Comparison of ENCODE assay signal across 8 cellular contexts in the genomic region with DNA sequence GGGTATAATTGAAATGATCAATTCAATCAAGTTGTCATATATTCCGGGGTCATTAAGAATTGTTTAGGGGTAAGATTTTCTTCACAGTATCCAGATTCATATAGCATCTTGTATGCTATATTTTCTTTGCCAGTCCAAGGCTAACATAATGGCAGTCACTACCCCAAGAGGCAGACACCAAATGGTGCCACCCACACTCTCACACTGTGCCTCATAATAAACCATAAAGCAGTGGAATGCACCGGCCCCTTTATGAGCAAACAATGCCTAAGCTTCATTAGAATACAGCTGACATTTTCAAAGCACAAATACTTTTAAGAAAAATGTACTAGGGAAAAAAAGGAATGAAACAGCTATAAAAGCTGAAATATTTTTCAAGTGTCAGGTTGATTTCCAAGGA.
DNase-seq lines count a peak whose midpoint lies in the region; ATAC-seq and TF ChIP-seq lines count a peak whose summit lies in the region.

No MANE protein-coding gene starts in this region.

- peak overlapping the region; percentile 77 for H3K4me3 Mint-ChIP-seq in activated B cell treated with CpG ODN at 0.5 μM for 24 hours

- peaks cover 6% of the 10 kb centered on the region for H3K4me1 ChIP-seq in parathyroid adenoma

- POLR2A ChIA-PET in activated B cell treated with CpG ODN at 0.5 μM for 24 hours (lab: Charles Lee): interaction anchor here (1.3 kb wide), 1 partner anchor 551 kb away, joined by 4 read pairs; a partner anchor contains a TSS

- DNase-seq in DMS53 treated with DMSO at 0.1 percent for 48 hours (lab: John Stamatoyannopoulos, UW; ENCODE audit: unreplicated experiment) (peak; percentile 47), GM20000 (ENCODE audit: low spot score) (peak; percentile 10), activated B cell treated with CpG ODN at 0.5 μM for 24 hours (no peak), foreskin fibroblast (peak; percentile 26 to 68), NCI-H82 (lab: John Stamatoyannopoulos, UW) (no peak), GM10266 (ENCODE audit: extremely low spot score) (no peak)

- CTCF ChIA-PET in activated B cell treated with CpG ODN at 0.5 μM for 24 hours (lab: Charles Lee): no interaction called here

- H3K4me2 ChIP-seq in parathyroid adenoma (ENCODE audit: low read length): peak overlapping the region; percentile 42

- intact Hi-C loops in activated B cell treated with CpG ODN at 0.5 μM for 24 hours (cut with micrococcal nuclease): loop anchor here (1.0 to 5.0 kb wide), 7 partner anchors 120 to 974 kb away; a partner anchor contains a TSS

- no peak overlapping the region for H3K9ac ChIP-seq in parathyroid adenoma

- no peak overlapping the region for H3K27ac Mint-ChIP-seq in activated B cell treated with CpG ODN at 0.5 μM for 24 hours

- peak overlapping the region; percentile 86 for H3K27ac ChIP-seq in KOPT-K1 (ENCODE audit: low read depth, low read length, poor library complexity, severe bottlenecking)
- no peak overlapping the region for H3K27ac ChIP-seq in parathyroid adenoma

- H3K9me3 Mint-ChIP-seq in activated B cell treated with CpG ODN at 0.5 μM for 24 hours: peaks cover 2% of the 10 kb centered on the region

- peaks cover 27% of the 10 kb centered on the region for H3K36me3 ChIP-seq in KOPT-K1 (ENCODE audit: insufficient read depth, low read length)
- no peaks in the 10 kb centered on the region for H3K36me3 ChIP-seq in parathyroid adenoma (ENCODE audit: control insufficient read depth, insufficient read depth, low read length)

- TF ChIP-seq CTCF in GM20000 (IDR thresholded peaks at IDR 0.05; ENCODE audit: extremely low read depth, missing control alignments) (no peak), activated B cell treated with CpG ODN at 0.5 μM for 24 hours (IDR thresholded peaks at IDR 0.05) (no peak), foreskin fibroblast (IDR thresholded peaks at IDR 0.05; ENCODE audit: low read depth, low read length) (no peak), parathyroid adenoma (IDR thresholded peaks at IDR 0.05) (no peak), GM10266 (IDR thresholded peaks at IDR 0.05; ENCODE audit: control insufficient read depth, insufficient read depth, low read depth, missing control alignments) (no peak)

- H3K36me3 Mint-ChIP-seq in activated B cell treated with CpG ODN at 0.5 μM for 24 hours (ENCODE audit: low read depth): peaks cover 4% of the 10 kb centered on the region

- H3K4me1 Mint-ChIP-seq in activated B cell treated with CpG ODN at 0.5 μM for 24 hours: peaks cover 18% of the 10 kb centered on the region

- no peaks in the 10 kb centered on the region for H3K79me2 ChIP-seq in parathyroid adenoma

- ATAC-seq in activated B cell treated with CpG ODN at 0.5 μM for 24 hours (ENCODE audit: low read depth): peak; percentile 57

- H2AFZ ChIP-seq in parathyroid adenoma: no peak overlapping the region

- H3K27me3 Mint-ChIP-seq in activated B cell treated with CpG ODN at 0.5 μM for 24 hours: no peaks in the 10 kb centered on the region

- H3K9me3 ChIP-seq in KOPT-K1 (ENCODE audit: insufficient read depth, low read length, poor library complexity, severe bottlenecking) (no peaks in the 10 kb centered on the region), parathyroid adenoma (ENCODE audit: control insufficient read depth, low read length) (no peaks in the 10 kb centered on the region)

- no peaks in the 10 kb centered on the region for H3K27me3 ChIP-seq in parathyroid adenoma (ENCODE audit: control insufficient read depth, insufficient read depth, low read length)

- peak overlapping the region; percentile 60 to 70 for H3K4me3 ChIP-seq in foreskin fibroblast (ENCODE audit: low read depth in 1 of 2, low read length in 2 of 2)
- H3K4me3 ChIP-seq in parathyroid adenoma (ENCODE audit: low read depth, low read length): peak overlapping the region; percentile 5

Comparison
In these comparisons a context has a peak if more than half of its experiments do, and no peak if none do; other contexts are left out.
1. DNase-seq: peak in DMS53 treated with DMSO at 0.1 percent for 48 hours (single experiment), GM20000 (single experiment) and foreskin fibroblast (2 of 2); none in activated B cell treated with CpG ODN at 0.5 μM for 24 hours (single experiment), NCI-H82 (single experiment) and GM10266 (single experiment).